ENCODE assay signal across 25 cellular contexts in genomic region chr6:116941727-116942126, GRCh38.
DNase-seq lines count a peak whose midpoint lies in the region; ATAC-seq and TF ChIP-seq lines count a peak whose summit lies in the region.
"Had no signal": no experiment of that assay in that cellular context is flagged by ENCODE, and none has a peak within 500 bp of the region (broad histone marks: within the 10 kb centered on the region; RNA-seq: fewer than 3 reads in every experiment).

No MANE protein-coding gene starts in this region.

- H3K4me1 ChIP-seq in GM23338 (ENCODE audit: insufficient read depth) (no peaks in the 10 kb centered on the region), osteoblast (ENCODE audit: insufficient read depth, low read length) (no peaks in the 10 kb centered on the region), transverse colon (peaks cover 0 to 11% (median 3%) of the 10 kb centered on the region in 4 donors)
- H3K4me1 ChIP-seq: BLaER1 treated with 17β-estradiol and CSF1 and Interleukin-3, amounts not matched to agents 10 nM and 100 nM; tibial nerve had no signal

- no peak overlapping the region for H3K4me3 ChIP-seq in GM23338
- H3K4me3 ChIP-seq in brain microvascular endothelial cell (ENCODE audit: low read depth, low read length) = no peak overlapping the region
- H3K4me3 ChIP-seq in osteoblast (ENCODE audit: insufficient read depth, low read length) = no peak overlapping the region
- H3K4me3 ChIP-seq in transverse colon = no peak overlapping the region
- H3K4me3 ChIP-seq: BLaER1 treated with 17β-estradiol and CSF1 and Interleukin-3, amounts not matched to agents 10 nM and 100 nM; smooth muscle cell; tibial nerve had no signal

- H3K79me2 ChIP-seq in GM23338 (replicated peaks; ENCODE audit: insufficient read depth) (no peaks in the 10 kb centered on the region), osteoblast (ENCODE audit: insufficient read depth, low read length) (no peaks in the 10 kb centered on the region)

- H3K9me2 ChIP-seq in GM23338 (ENCODE audit: insufficient read depth) = no peaks in the 10 kb centered on the region

- no peak for TF ChIP-seq POLR2A in transverse colon (IDR thresholded peaks at IDR 0.05)

- no peaks in the 10 kb centered on the region for H3F3A ChIP-seq in GM23338 (replicated peaks; ENCODE audit: low read depth)

- H3K9me3 Mint-ChIP-seq in GM23338 = no peaks in the 10 kb centered on the region; the same call in 2 of the 3 replicates
- H3K9me3 Mint-ChIP-seq: activated CD4-positive, alpha-beta memory T cell treated with anti-CD3 and anti-CD28 coated beads for 36 hours; activated naive CD4-positive, alpha-beta T cell treated with anti-CD3 and anti-CD28 coated beads, Interleukin-2, amount 10 ng/mL, durations not matched to agents 7 days and 5 days; IgD-negative memory B cell; naive thymus-derived CD8-positive, alpha-beta T cell had no signal

- in situ Hi-C loops in brain microvascular endothelial cell (cut with HindIII; ENCODE audit: low pct_ligation_motif_present, low sequenced_read_pairs) (no loop called here), transverse colon (cut with MboI; ENCODE audit: low pct_ligation_motif_present in 1 of 4, low pct_unique_long_range_greater_than_20kb in 1 of 4, low sequenced_read_pairs in 3 of 4) (no loop called here)

- no peak overlapping the region for H3K4me3 Mint-ChIP-seq in GM23338
- H3K4me3 Mint-ChIP-seq: activated CD4-positive, alpha-beta memory T cell treated with anti-CD3 and anti-CD28 coated beads for 36 hours; activated naive CD4-positive, alpha-beta T cell treated with anti-CD3 and anti-CD28 coated beads, Interleukin-2, amount 10 ng/mL, durations not matched to agents 7 days and 5 days; IgD-negative memory B cell; naive thymus-derived CD8-positive, alpha-beta T cell; T-cell had no signal

- intact Hi-C loops in transverse colon (cut with DNase I; ENCODE audit: low total_unique reads) = loop anchor here (2.0 kb wide), 1 partner anchor 63 kb away; no protein-coding TSS in a partner anchor

- no peaks in the 10 kb centered on the region for H3K36me3 ChIP-seq in GM23338 (ENCODE audit: insufficient read depth)
- H3K36me3 ChIP-seq in brain microvascular endothelial cell (replicated peaks) = no peaks in the 10 kb centered on the region
- H3K36me3 ChIP-seq in osteoblast (ENCODE audit: insufficient read depth, low read length) = no peaks in the 10 kb centered on the region
- no peaks in the 10 kb centered on the region for H3K36me3 ChIP-seq in transverse colon
- H3K36me3 ChIP-seq: BLaER1 treated with 17β-estradiol and CSF1 and Interleukin-3, amounts not matched to agents 10 nM and 100 nM; tibial nerve had no signal

- H3K27me3 Mint-ChIP-seq in GM23338 (ENCODE audit: insufficient read depth, low read depth, poor library complexity) = no peaks in the 10 kb centered on the region
- H3K27me3 Mint-ChIP-seq: activated naive CD4-positive, alpha-beta T cell treated with anti-CD3 and anti-CD28 coated beads, Interleukin-2, amount 10 ng/mL, durations not matched to agents 7 days and 5 days had no signal

- no peaks in the 10 kb centered on the region for H4K20me1 ChIP-seq in GM23338 (replicated peaks; ENCODE audit: insufficient read depth)
- no peaks in the 10 kb centered on the region for H4K20me1 ChIP-seq in osteoblast (ENCODE audit: insufficient read depth, low read length)
- H4K20me1 ChIP-seq: BLaER1 treated with 17β-estradiol and CSF1 and Interleukin-3, amounts not matched to agents 10 nM and 100 nM had no signal

- H3K27ac ChIP-seq in GM23338 (ENCODE audit: low read depth) = no peak overlapping the region
- H3K27ac ChIP-seq in brain microvascular endothelial cell = no peak overlapping the region
- H3K27ac ChIP-seq in osteoblast (ENCODE audit: low read depth, low read length) = no peak overlapping the region
- no peak overlapping the region for H3K27ac ChIP-seq in transverse colon
- H3K27ac ChIP-seq: BLaER1 treated with 17β-estradiol and CSF1 and Interleukin-3, amounts not matched to agents 10 nM and 100 nM; tibial nerve had no signal

- TF ChIP-seq CTCF in GM23338 (conservative IDR thresholded peaks at IDR 0.05; ENCODE audit: low read depth in 2 of 2) (peak; percentile 51 to 55), brain microvascular endothelial cell (IDR thresholded peaks at IDR 0.05; ENCODE audit: low read depth, low read length, missing control alignments) (peak; percentile 13), osteoblast (IDR thresholded peaks at IDR 0.05; ENCODE audit: extremely low read depth, low read depth, low read length) (peak; percentile 6), transverse colon (IDR thresholded peaks at IDR 0.05) (no peak)

- TF ChIP-seq EP300 in transverse colon (IDR thresholded peaks at IDR 0.05; ENCODE audit: low read depth) = no peak

- H3K4me1 Mint-ChIP-seq in GM23338 = peaks cover 4% of the 10 kb centered on the region; the same call in 2 of the 3 replicates
- H3K4me1 Mint-ChIP-seq: activated naive CD4-positive, alpha-beta T cell treated with anti-CD3 and anti-CD28 coated beads, Interleukin-2, amount 10 ng/mL, durations not matched to agents 7 days and 5 days; naive thymus-derived CD8-positive, alpha-beta T cell; T-cell had no signal

- H3K9me3 ChIP-seq in osteoblast (ENCODE audit: low read depth, low read length) = no peaks in the 10 kb centered on the region
- no peaks in the 10 kb centered on the region for H3K9me3 ChIP-seq in transverse colon
- H3K9me3 ChIP-seq: BLaER1 treated with 17β-estradiol and CSF1 and Interleukin-3, amounts not matched to agents 10 nM and 100 nM; Caco-2; tibial nerve had no signal

- no peak overlapping the region for H3K27ac Mint-ChIP-seq in GM23338
- H3K27ac Mint-ChIP-seq: activated CD4-positive, alpha-beta memory T cell treated with anti-CD3 and anti-CD28 coated beads for 36 hours; activated naive CD4-positive, alpha-beta T cell treated with anti-CD3 and anti-CD28 coated beads, Interleukin-2, amount 10 ng/mL, durations not matched to agents 7 days and 5 days; naive thymus-derived CD8-positive, alpha-beta T cell; T-cell had no signal

- H3K27me3 ChIP-seq in GM23338 (ENCODE audit: insufficient read depth) (no peaks in the 10 kb centered on the region), brain microvascular endothelial cell (replicated peaks) (no peaks in the 10 kb centered on the region), osteoblast (ENCODE audit: insufficient read depth, low read length) (no peaks in the 10 kb centered on the region), transverse colon (no peaks in the 10 kb centered on the region)
- H3K27me3 ChIP-seq: BLaER1 treated with 17β-estradiol and CSF1 and Interleukin-3, amounts not matched to agents 10 nM and 100 nM; tibial nerve had no signal

- H2AFZ ChIP-seq in GM23338 = no peak overlapping the region
- no peak overlapping the region for H2AFZ ChIP-seq in osteoblast (ENCODE audit: low read length)

- H3K36me3 Mint-ChIP-seq in GM23338 (ENCODE audit: low read depth) = no peaks in the 10 kb centered on the region
- H3K36me3 Mint-ChIP-seq: activated CD4-positive, alpha-beta memory T cell treated with anti-CD3 and anti-CD28 coated beads for 36 hours; activated naive CD4-positive, alpha-beta T cell treated with anti-CD3 and anti-CD28 coated beads, Interleukin-2, amount 10 ng/mL, durations not matched to agents 7 days and 5 days; IgD-negative memory B cell; naive thymus-derived CD8-positive, alpha-beta T cell; T-cell had no signal

- 55 to 57% methylated on average over 4 of the region's 4 CpGs for WGBS in transverse colon (ENCODE audit: low coverage in 1 of 2), 2 donors

- H3K4me2 ChIP-seq in GM23338 = no peak overlapping the region
- no peak overlapping the region for H3K4me2 ChIP-seq in osteoblast (ENCODE audit: insufficient read depth, low read length)
- H3K4me2 ChIP-seq: BLaER1 treated with 17β-estradiol and CSF1 and Interleukin-3, amounts not matched to agents 10 nM and 100 nM; smooth muscle cell had no signal

- DNase-seq in GM23338 (ENCODE audit: low spot score) (peak; percentile 54), OCI-M1 (lab: John Stamatoyannopoulos, UW) (peak; percentile 13), brain microvascular endothelial cell (no peak), osteoblast (ENCODE audit: insufficient read length, low spot score, missing footprints) (no peak), NCI-H2227 (lab: John Stamatoyannopoulos, UW; ENCODE audit: unreplicated experiment) (no peak), transverse colon (no peak), GM03348 (ENCODE audit: low spot score) (no peak)
- DNase-seq: activated CD4-positive, alpha-beta memory T cell treated with anti-CD3 and anti-CD28 coated beads for 36 hours; activated CD8-positive, alpha-beta memory T cell treated with anti-CD3 and anti-CD28 coated beads, Interleukin-2, amount 50 U/mL, for 4 hours; activated naive CD4-positive, alpha-beta T cell treated with anti-CD3 and anti-CD28 coated beads, Interleukin-2, amount 10 ng/mL, durations not matched to agents 7 days and 5 days; islet precursor cell; naive thymus-derived CD8-positive, alpha-beta T cell; NCI-H1092; NCI-H1694 treated with DMSO at 0.1 percent for 48 hours; NCI-H2227 treated with DMSO at 0.1 percent for 48 hours; NCI-H69; SHP77; stimulated activated CD4-positive, alpha-beta T cell treated with anti-CD3 and anti-CD28 coated beads, Interleukin-2, amount 100 ng/mL, for 24 hours; T-cell had no signal

- peak; percentile 52 for ATAC-seq in GM23338
- ATAC-seq: activated CD4-positive, CD25-positive, alpha-beta regulatory T cell treated with anti-CD3 and anti-CD28 coated beads, Interleukin-2, amount 50 U/mL, for 24 hours; naive thymus-derived CD8-positive, alpha-beta T cell; T-cell had no signal

TF ChIP-seq in GM23338, 12 proteins besides CTCF, POLR2A, EP300 and RAD21 (continues in another document):
- TF ChIP-seq EZH2 (IDR thresholded peaks at IDR 0.05; ENCODE audit: low read depth, unreplicated experiment) (no peak), JUNB (IDR thresholded peaks at IDR 0.05; ENCODE audit: unreplicated experiment) (no peak)

Comparison
In these comparisons a context has a peak if more than half of its experiments do, and no peak if none do; other contexts are left out.
1. DNase-seq: peak in GM23338 (single experiment) and OCI-M1 (single experiment); none in brain microvascular endothelial cell (single experiment), osteoblast (single experiment), NCI-H2227 (single experiment), transverse colon (single experiment) and GM03348 (single experiment).
2. CTCF ChIP-seq: peak in GM23338 (2 of 2), brain microvascular endothelial cell (single experiment) and osteoblast (single experiment); none in transverse colon (0 of 5).